Comparison of ENCODE assay signal across 7 cellular contexts in genomic region chr10:104232613-104233102, GRCh38. TPM values are rescaled to one million over a fixed set of nuclear protein-coding genes. Genes with fewer than 3 reads are reported as not detected.
DNase-seq lines count a peak whose midpoint lies in the region; ATAC-seq and TF ChIP-seq lines count a peak whose summit lies in the region.

No MANE protein-coding gene starts in this region.

- no peaks in the 10 kb centered on the region for H3K9me3 ChIP-seq in PC-9 (ENCODE audit: insufficient read depth, low read depth)

- no peaks in the 10 kb centered on the region for H3K79me2 ChIP-seq in PC-9 (ENCODE audit: low read depth)

- no peaks in the 10 kb centered on the region for H3K9me2 ChIP-seq in PC-9 (ENCODE audit: insufficient read depth)

- no peaks in the 10 kb centered on the region for H3F3A ChIP-seq in PC-9 (ENCODE audit: insufficient read depth, low read depth)

- H3K36me3 ChIP-seq in PC-9 (ENCODE audit: low read depth): no peaks in the 10 kb centered on the region
- no peaks in the 10 kb centered on the region for H3K36me3 ChIP-seq in rectal smooth muscle tissue (ENCODE audit: control insufficient read depth, insufficient read depth, low read length)

- no peak for TF ChIP-seq CTCF in PC-9 (conservative IDR thresholded peaks at IDR 0.05)
- TF ChIP-seq CTCF in fibroblast of the aortic adventitia (IDR thresholded peaks at IDR 0.05; ENCODE audit: insufficient read depth, low read length): no peak

- peak; percentile 20 for ATAC-seq in GM21526 (IDR thresholded peaks at IDR 0.05; ENCODE audit: low FRiP score, unreplicated experiment)

- POLR2A ChIA-PET in PC-9 (lab: Charles Lee; ENCODE audit: unreplicated experiment): interaction anchor here (0.6 kb wide), 4 partner anchors 22 to 206 kb away, joined by 3 to 11 read pairs (median 6); partner anchors contain the start of gene GSTO1

- intact Hi-C loops in PC-9 (cut with micrococcal nuclease; ENCODE audit: unreplicated experiment): loop anchor here (2.0 kb wide), 1 partner anchor 22 kb away; the partner anchor contains the start of gene GSTO1

- CTCF ChIA-PET in PC-9 (lab: Charles Lee): interaction anchor here (1.8 kb wide), 1 partner anchor 42 kb away, joined by 5 read pairs; no protein-coding TSS in a partner anchor

- TSS peak; percentile 47 for BruUV-seq in PC-9 (replicated peaks; lab: Mats Ljungman, UMichigan)

- H3K9ac ChIP-seq in rectal smooth muscle tissue (ENCODE audit: low read length): no peak overlapping the region

- H2AFZ ChIP-seq in PC-9: peak overlapping the region; percentile 97

- H3K4me3 ChIP-seq in PC-9 (peak overlapping the region; percentile 74), fibroblast of the aortic adventitia (ENCODE audit: low read depth, low read length) (peak overlapping the region; percentile 92), rectal smooth muscle tissue (ENCODE audit: low read length) (peak overlapping the region; percentile 92)

- H3K4me1 ChIP-seq in PC-9 (replicated peaks; ENCODE audit: insufficient read depth) (0 out of 2 replicates have a peak, but pooled peaks cover 7% of the 10 kb centered on the region), rectal smooth muscle tissue (ENCODE audit: control insufficient read depth, insufficient read depth, low read length) (peaks cover 2% of the 10 kb centered on the region)

- H3K27me3 ChIP-seq in PC-9 (ENCODE audit: insufficient read depth, low read depth) (no peaks in the 10 kb centered on the region), rectal smooth muscle tissue (ENCODE audit: control insufficient read depth, insufficient read depth, low read length) (no peaks in the 10 kb centered on the region)

- H3K4me2 ChIP-seq in PC-9: peak overlapping the region; percentile 92

- DNase-seq in PC-9 (no peak), fibroblast of the aortic adventitia (ENCODE audit: low read depth) (no peak), NCI-H1417 (lab: John Stamatoyannopoulos, UW) (no peak), caudate nucleus (lab: John Stamatoyannopoulos, UW) (no peak), SIG-M5 treated with dmso at 0.1 percent for 504 hours (lab: John Stamatoyannopoulos, UW; ENCODE audit: unreplicated experiment) (no peak)

- no peak overlapping the region for H3K27ac ChIP-seq in PC-9
- H3K27ac ChIP-seq in rectal smooth muscle tissue (ENCODE audit: low read depth, low read length): no peak overlapping the region
- no peak overlapping the region for H3K27ac ChIP-seq in caudate nucleus (ENCODE audit: low read depth, low read length)

- H4K20me1 ChIP-seq in PC-9 (ENCODE audit: insufficient read depth): no peaks in the 10 kb centered on the region

RNA-seq across cellular contexts. Expression of gene CFAP43, which starts 0.5 kb away (rescaled TPM):
- total RNA-seq in PC-9 (2021) (6.0 and 7.1 TPM in 2 replicates), fibroblast of the aortic adventitia (ENCODE audit: low replicate concordance) (0.36 and 0.41 TPM in 2 replicates)

RNA-seq across cellular contexts. Expression of gene GSTO1, which starts 22.0 kb away (rescaled TPM):
- 71.0 and 77.3 TPM in 2 replicates for total RNA-seq in PC-9 (2021)
- 175 and 260 TPM in 2 replicates for total RNA-seq in fibroblast of the aortic adventitia (ENCODE audit: low replicate concordance)

RNA-seq across cellular contexts. Expression of gene GSTO2, which starts 36.3 kb away (rescaled TPM):
- total RNA-seq in PC-9 (2021): 3.3 and 4.3 TPM in 2 replicates
- total RNA-seq in fibroblast of the aortic adventitia (ENCODE audit: low replicate concordance): 3.4 and 8.9 TPM in 2 replicates
